In the genomic region with DNA sequence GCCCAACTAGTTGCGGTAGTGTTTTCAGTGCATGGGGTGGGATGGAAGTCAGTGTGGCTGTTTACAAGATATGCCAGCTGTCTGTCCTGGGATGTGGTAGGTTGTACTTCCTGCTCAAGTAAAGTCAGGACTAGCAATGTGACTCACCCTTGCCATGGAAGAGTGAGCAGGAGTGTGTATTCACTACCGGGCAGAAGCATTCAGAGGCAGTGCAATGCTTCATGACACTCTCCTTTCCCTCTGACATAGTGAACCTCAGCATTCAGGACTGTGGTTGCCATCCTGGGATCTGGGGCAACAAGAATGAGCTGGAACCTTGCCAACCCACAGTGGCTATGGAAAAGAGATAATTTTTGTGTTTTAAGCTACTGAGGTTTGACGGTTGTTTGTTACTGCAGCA, we compare ENCODE assay signal across 12 cellular contexts.
DNase-seq lines count a peak whose midpoint lies in the region; ATAC-seq and TF ChIP-seq lines count a peak whose summit lies in the region.
"Had no signal": no experiment of that assay in that cellular context is flagged by ENCODE, and none has a peak within 500 bp of the region (broad histone marks: within the 10 kb centered on the region; RNA-seq: fewer than 3 reads in every experiment).

No MANE protein-coding gene starts in this region.

- ATAC-seq in GM19463 (IDR thresholded peaks at IDR 0.05; ENCODE audit: unreplicated experiment) (peak; percentile 87), HG03457 (IDR thresholded peaks at IDR 0.05; ENCODE audit: unreplicated experiment) (peak; percentile 63)
- ATAC-seq: right lobe of liver, T-cell had no signal

- H3K4me3 ChIP-seq in epithelial cell of proximal tubule (ENCODE audit: low read depth, low read length) = no peak overlapping the region
- H3K4me3 ChIP-seq: right lobe of liver had no signal

- DNase-seq in AG20443 (ENCODE audit: low spot score) (peak; percentile 22), epithelial cell of proximal tubule (ENCODE audit: low read depth) (peak; percentile 93), endothelial cell (ENCODE audit: low spot score) (no peak)
- DNase-seq in stimulated activated CD8-positive, alpha-beta memory T cell treated with anti-CD3 and anti-CD28 coated beads, Interleukin-4, amount 100 ng/mL, for 48 hours = no peak
- DNase-seq in stimulated activated CD4-positive, alpha-beta T cell treated with anti-CD3 and anti-CD28 coated beads, Interleukin-4, amount 100 ng/mL, for 4 hours = no peak
- no peak for DNase-seq in stimulated activated CD4-positive, alpha-beta T cell treated with anti-CD3 and anti-CD28 coated beads, Interleukin-4, amount 100 ng/mL, for 1 hour
- DNase-seq: activated T-cell treated with anti-CD3 and anti-CD28 coated beads, Interleukin-2, amount 50 U/mL, for 1 hour; NCI-H345; right lobe of liver; T-cell had no signal

- no peaks in the 10 kb centered on the region for H3K9me3 Mint-ChIP-seq in endothelial cell (ENCODE audit: unreplicated experiment)
- H3K9me3 Mint-ChIP-seq: T-cell had no signal

- H3K4me1 Mint-ChIP-seq in endothelial cell (ENCODE audit: unreplicated experiment) = no peaks in the 10 kb centered on the region
- H3K4me1 Mint-ChIP-seq: T-cell had no signal

- peaks cover 3% of the 10 kb centered on the region for H3K27me3 Mint-ChIP-seq in endothelial cell (ENCODE audit: unreplicated experiment)

- H3K36me3 Mint-ChIP-seq in endothelial cell (ENCODE audit: low read depth, unreplicated experiment) = no peaks in the 10 kb centered on the region
- H3K36me3 Mint-ChIP-seq: T-cell had no signal

- TF ChIP-seq CTCF in epithelial cell of proximal tubule (conservative IDR thresholded peaks at IDR 0.05; ENCODE audit: low read depth, low read length) = no peak
- no peak for TF ChIP-seq CTCF in endothelial cell (IDR thresholded peaks at IDR 0.05; ENCODE audit: unreplicated experiment)

- H3K27ac Mint-ChIP-seq in endothelial cell (ENCODE audit: unreplicated experiment) = no peak overlapping the region
- H3K27ac Mint-ChIP-seq: T-cell had no signal

- H3K4me3 Mint-ChIP-seq in endothelial cell (ENCODE audit: unreplicated experiment) = no peak overlapping the region
- H3K4me3 Mint-ChIP-seq: T-cell had no signal

Comparison
In these comparisons a context has a peak if more than half of its experiments do, and no peak if none do; other contexts are left out.
1. DNase-seq: peak in AG20443 (single experiment) and epithelial cell of proximal tubule (single experiment); none in stimulated activated CD8-positive, alpha-beta memory T cell treated with anti-CD3 and anti-CD28 coated beads, Interleukin-4, amount 100 ng/mL, for 48 hours (single experiment), stimulated activated CD4-positive, alpha-beta T cell treated with anti-CD3 and anti-CD28 coated beads, Interleukin-4, amount 100 ng/mL, for 4 hours (0 of 2), stimulated activated CD4-positive, alpha-beta T cell treated with anti-CD3 and anti-CD28 coated beads, Interleukin-4, amount 100 ng/mL, for 1 hour (single experiment) and endothelial cell (single experiment).